Comparison of ENCODE assay signal across 9 cellular contexts in the genomic region with DNA sequence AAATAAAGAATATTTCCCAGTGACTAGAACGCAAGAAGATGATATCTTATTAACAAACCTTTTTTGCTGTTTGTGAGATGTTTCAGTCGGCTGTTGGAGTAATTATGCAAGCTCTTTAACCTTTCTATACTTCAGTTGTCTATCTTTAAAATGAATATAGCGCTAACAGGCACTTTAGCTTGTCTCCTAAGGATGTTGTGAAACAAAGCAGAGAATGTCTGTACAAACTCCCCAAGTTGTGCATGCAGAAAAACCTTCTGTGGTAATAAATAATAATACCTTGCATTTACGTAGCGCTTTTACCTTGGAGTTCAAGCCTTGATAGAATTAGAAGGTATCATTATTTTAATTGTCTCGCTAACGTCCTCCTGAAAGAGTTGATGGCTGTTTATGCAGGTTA. TPM values are rescaled to one million over a fixed set of nuclear protein-coding genes. Genes with fewer than 3 reads are reported as not detected.
A peak's percentile ranks its signal among the peaks of the same experiment; 100 is the strongest.
DNase-seq lines count a peak whose midpoint lies in the region; TF ChIP-seq lines count a peak whose summit lies in the region.
"Had no signal": no experiment of that assay in that cellular context is flagged by ENCODE, and none has a peak within 500 bp of the region (broad histone marks: within the 10 kb centered on the region; RNA-seq: fewer than 3 reads in every experiment).

No MANE protein-coding gene starts in this region.

- H3K27me3 ChIP-seq in HL-60 (ENCODE audit: insufficient read depth, poor library complexity, severe bottlenecking) (no peaks in the 10 kb centered on the region), iPS DF 6.9 (ENCODE audit: control insufficient read depth, insufficient read depth, low read length) (no peaks in the 10 kb centered on the region), skeletal muscle tissue (ENCODE audit: control insufficient read depth in 3 of 3, insufficient read depth in 3 of 3, low read length in 3 of 3) (no peaks in the 10 kb centered on the region)

- no peaks in the 10 kb centered on the region; the same call in 1 of the 2 replicates for H3K36me3 ChIP-seq in SK-N-MC (ENCODE audit: insufficient read depth, low read length)
- no peaks in the 10 kb centered on the region for H3K36me3 ChIP-seq in iPS DF 6.9 (ENCODE audit: control insufficient read depth, insufficient read depth, low read length)
- peaks cover 0 to under 1% (median 0%) of the 10 kb centered on the region in 3 donors for H3K36me3 ChIP-seq in skeletal muscle tissue (ENCODE audit: control insufficient read depth in 3 of 3, insufficient read depth in 3 of 3, low read length in 3 of 3)

- TF ChIP-seq CTCF in HL-60 (IDR thresholded peaks at IDR 0.05; ENCODE audit: insufficient read depth, low read length) (no peak), coronary artery (IDR thresholded peaks at IDR 0.05) (no peak)

- DNase-seq in HL-60 (ENCODE audit: low read depth in 1 of 2, low spot score in 1 of 2) (peak in 1 of 2 experiments; percentile 11), SK-N-MC (ENCODE audit: low read depth, low spot score) (no peak), iPS DF 6.9 (ENCODE audit: low read depth, low spot score) (no peak), NAMALWA (ENCODE audit: low spot score) (no peak), coronary artery (ENCODE audit: low spot score) (no peak), DMS53 treated with DMSO at 0.1 percent for 48 hours (lab: John Stamatoyannopoulos, UW; ENCODE audit: unreplicated experiment) (no peak), G401 (ENCODE audit: low spot score) (no peak)
- DNase-seq: occipital lobe had no signal

- no peak overlapping the region for H3K4me3 ChIP-seq in HL-60 (replicated peaks; ENCODE audit: insufficient read depth, low read length)
- no peak overlapping the region for H3K4me3 ChIP-seq in SK-N-MC
- H3K4me3 ChIP-seq in iPS DF 6.9 (ENCODE audit: low read length), result peak overlapping the region; percentile 49; the same call in 1 of the 2 replicates
- H3K4me3 ChIP-seq in skeletal muscle tissue (ENCODE audit: low read length in 3 of 3), result peak overlapping the region; percentile 55 to 64 (median 61)
- H3K4me3 ChIP-seq in coronary artery, result no peak overlapping the region

- peak overlapping the region; percentile 52 for H3K9ac ChIP-seq in SK-N-MC (ENCODE audit: insufficient read length)
- H3K9ac ChIP-seq in skeletal muscle tissue (ENCODE audit: low read depth in 1 of 3, low read length in 3 of 3), result peak overlapping the region; percentile 75 to 95 (median 78)

- no CpG with 5 or more reads among the region's 7 CpGs for WGBS in iPS DF 6.9 (ENCODE audit: insufficient coverage, insufficient read length)

- H3K9me3 ChIP-seq in SK-N-MC (ENCODE audit: low read depth, low read length) (no peaks in the 10 kb centered on the region), iPS DF 6.9 (ENCODE audit: control insufficient read depth, insufficient read depth, low read length) (no peaks in the 10 kb centered on the region), skeletal muscle tissue (ENCODE audit: control insufficient read depth in 3 of 3, low read length in 3 of 3) (no peaks in the 10 kb centered on the region)

- in situ Hi-C loops in G401 (cut with HindIII; ENCODE audit: low sequenced_read_pairs), result loop anchor here (10.0 kb wide), 1 partner anchor 118 kb away; no protein-coding TSS in a partner anchor

- H3K4me1 ChIP-seq in iPS DF 6.9 (ENCODE audit: control insufficient read depth, insufficient read depth, low read length), result peaks cover 2% of the 10 kb centered on the region
- H3K4me1 ChIP-seq in skeletal muscle tissue (ENCODE audit: control insufficient read depth in 3 of 3, insufficient read depth in 3 of 3, low read length in 3 of 3), result peaks cover 0 to 10% (median 9%) of the 10 kb centered on the region in 3 donors

- H3K27ac ChIP-seq in HL-60 (replicated peaks) (peak overlapping the region; percentile 18; the same call in 1 of the 2 replicates), SK-N-MC (peak overlapping the region; percentile 85), iPS DF 6.9 (ENCODE audit: low read length) (no peak overlapping the region), skeletal muscle tissue (ENCODE audit: low read depth, low read length) (peak overlapping the region; percentile 71), coronary artery (peak overlapping the region in 1 of 2 donors; percentile 96)

RNA-seq across cellular contexts. Expression of gene KDM2A, which starts 1.9 kb away (rescaled TPM):
- 43.8 TPM for total RNA-seq in skeletal muscle tissue
- 11.4 and 13.4 TPM in 2 replicates for total RNA-seq in G401 (2014; rRNA removed; shearing (Covaris generic))

Comparison
In these comparisons a context has a peak if more than half of its experiments do, and no peak if none do; other contexts are left out.
1. H3K4me3 ChIP-seq: peak in iPS DF 6.9 (single experiment) and skeletal muscle tissue (3 of 3); none in HL-60 (single experiment), SK-N-MC (single experiment) and coronary artery (single experiment).